ENCODE assay signal across 8 cellular contexts in the genomic region with DNA sequence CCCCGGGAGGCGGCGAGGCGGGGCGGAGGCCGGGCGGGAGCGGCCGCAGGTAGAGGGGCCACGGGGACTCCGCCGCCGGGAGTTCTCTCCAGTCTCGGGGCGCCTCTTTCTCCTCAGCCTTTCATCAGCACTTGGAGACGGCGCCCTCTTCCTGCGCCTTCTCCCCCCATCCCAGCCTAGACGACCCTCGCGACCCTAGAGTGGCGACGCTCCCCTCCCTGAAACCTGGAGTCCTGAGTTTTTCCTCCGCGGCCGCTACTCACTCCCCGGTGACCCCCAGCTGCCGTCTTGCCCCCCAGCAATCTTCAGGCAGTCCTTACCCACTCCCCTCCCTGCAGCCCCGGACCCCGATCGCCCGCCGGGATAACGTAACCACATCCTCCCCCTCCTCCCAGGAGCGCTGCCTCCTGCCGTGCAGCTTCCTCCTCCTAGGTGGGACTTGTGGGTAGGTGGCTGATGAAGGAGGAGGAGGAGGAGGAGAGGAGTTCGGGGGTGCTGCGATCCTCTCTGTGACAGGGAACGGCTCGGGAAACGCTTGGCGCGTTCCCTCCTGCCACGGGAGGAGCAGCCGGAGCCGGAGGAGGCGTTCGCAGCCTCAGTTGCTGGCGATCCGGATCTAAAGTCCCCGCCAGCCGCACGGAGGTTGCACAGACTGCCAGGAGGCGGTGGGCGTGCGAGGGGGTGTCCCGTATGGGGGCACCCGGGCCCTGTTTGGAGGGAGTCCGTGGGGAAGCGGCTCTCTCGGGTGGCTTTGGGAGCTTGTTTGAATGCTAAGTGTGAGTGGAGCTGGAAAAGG. TPM values are rescaled to one million over a fixed set of nuclear protein-coding genes. Genes with fewer than 3 reads are reported as not detected.
DNase-seq lines count a peak whose midpoint lies in the region; ATAC-seq and TF ChIP-seq lines count a peak whose summit lies in the region.

No MANE protein-coding gene starts in this region.

- WGBS in GM23248 (ENCODE audit: low coverage in 1 of 2, low lambda C conversion rate in 2 of 2, missing lambda C conversion rate in 2 of 2), 2 experiments, result 2 to 3% methylated on average over 15 to 60 of the region's 61 CpGs

- in situ Hi-C loops in GM23248 (cut with MboI), result no loop called here

- peaks cover 13% of the 10 kb centered on the region for H3K36me3 Mint-ChIP-seq in MCF 10A (ENCODE audit: insufficient read depth, unreplicated experiment)

- no peaks in the 10 kb centered on the region for H3K27me3 Mint-ChIP-seq in MCF 10A (ENCODE audit: insufficient read depth, unreplicated experiment)

- POLR2A ChIA-PET in MCF 10A (lab: Yijun Ruan, JAX), result interaction anchor here (0.6 to 3.9 kb wide), 20 partner anchors 9 to 868 kb away, joined by 3 to 47 read pairs (median 3); no protein-coding TSS in a partner anchor

- TF ChIP-seq CTCF in RWPE2 (IDR thresholded peaks at IDR 0.05; ENCODE audit: poor library complexity, severe bottlenecking) (no peak), MCF 10A (IDR thresholded peaks at IDR 0.05; ENCODE audit: unreplicated experiment) (no peak)

- H3K27ac ChIP-seq in GM23248 (peak overlapping the region; percentile 70), RWPE2 (ENCODE audit: poor library complexity, severe bottlenecking) (peak overlapping the region; percentile 83)

- peak overlapping the region; percentile 90 for H2AFZ ChIP-seq in GM23248

- DNase-seq in C1 segment of cervical spinal cord (lab: John Stamatoyannopoulos, UW) (peak in 11 of 14 donors; percentile 1 to 74 (median 46)), GM23248 (peak; percentile 66), RWPE2 (ENCODE audit: low spot score) (no peak), MCF 10A (ENCODE audit: unreplicated experiment) (peak; percentile 39), iPS-NIHi7 (ENCODE audit: extremely low spot score) (peak; percentile 54), skeletal muscle cell (ENCODE audit: low read depth) (no peak)

- H3K4me3 ChIP-seq in GM23248 (peak overlapping the region; percentile 95), RWPE2 (ENCODE audit: severe bottlenecking) (peak overlapping the region; percentile 66), skeletal muscle cell (ENCODE audit: low read depth, low read length) (peak overlapping the region; percentile 88)

- H3K9me3 Mint-ChIP-seq in MCF 10A (ENCODE audit: unreplicated experiment), result peaks cover 14% of the 10 kb centered on the region

- H3F3A ChIP-seq in GM23248 (ENCODE audit: insufficient read depth), result peaks cover 42% of the 10 kb centered on the region

- H3K4me1 Mint-ChIP-seq in MCF 10A (ENCODE audit: insufficient read depth, unreplicated experiment), result peaks cover 20% of the 10 kb centered on the region

- no TSS peak for BruUV-seq in MCF 10A (replicated peaks; lab: Mats Ljungman, UMichigan)

- H3K4me1 ChIP-seq in GM23248 (ENCODE audit: insufficient read depth) (peaks cover 11% of the 10 kb centered on the region; the same call in 1 of the 2 replicates), RWPE2 (ENCODE audit: insufficient read depth, poor library complexity, severe bottlenecking) (no peaks in the 10 kb centered on the region)

- H3K27ac Mint-ChIP-seq in MCF 10A (ENCODE audit: low read depth, unreplicated experiment), result peak overlapping the region; percentile 63

- CTCF ChIA-PET in MCF 10A (lab: Yijun Ruan, JAX), result interaction anchor here (0.6 to 3.1 kb wide), 16 partner anchors 9 to 615 kb away, joined by 3 to 16 read pairs (median 3); no protein-coding TSS in a partner anchor

- H3K9me2 ChIP-seq in GM23248 (ENCODE audit: insufficient read depth), result no peaks in the 10 kb centered on the region

- intact Hi-C loops in MCF 10A (cut with micrococcal nuclease), result loop anchor here (1.0 to 2.0 kb wide), 5 partner anchors 34 to 880 kb away; no protein-coding TSS in a partner anchor

- H3K79me2 ChIP-seq in GM23248 (ENCODE audit: insufficient read depth), result peaks cover 40% of the 10 kb centered on the region

- H3K9ac ChIP-seq in GM23248, result peak overlapping the region; percentile 77

- ATAC-seq in RWPE2 (ENCODE audit: low read depth) (peak; percentile 19), GM21360 (IDR thresholded peaks at IDR 0.05; ENCODE audit: unreplicated experiment) (no peak), HG02610 (IDR thresholded peaks at IDR 0.05; ENCODE audit: unreplicated experiment) (no peak)

- H3K36me3 ChIP-seq in GM23248 (ENCODE audit: low read depth), result no peaks in the 10 kb centered on the region; the same call in 1 of the 2 replicates
- H3K36me3 ChIP-seq in RWPE2 (ENCODE audit: low read depth), result no peaks in the 10 kb centered on the region; the same call in 1 of the 2 replicates

- no peaks in the 10 kb centered on the region for H4K20me1 ChIP-seq in GM23248 (ENCODE audit: insufficient read depth)

- peak overlapping the region; percentile 88 for H3K4me3 Mint-ChIP-seq in MCF 10A (ENCODE audit: unreplicated experiment)

- no peaks in the 10 kb centered on the region for H3K27me3 ChIP-seq in GM23248 (replicated peaks; ENCODE audit: insufficient read depth)
- H3K27me3 ChIP-seq in RWPE2 (ENCODE audit: insufficient read depth, poor library complexity, severe bottlenecking), result no peaks in the 10 kb centered on the region

- H3K9me3 ChIP-seq in GM23248 (ENCODE audit: low read depth) (no peaks in the 10 kb centered on the region), RWPE2 (ENCODE audit: severe bottlenecking) (no peaks in the 10 kb centered on the region)

- H3K4me2 ChIP-seq in GM23248 (ENCODE audit: unreplicated experiment), result peak overlapping the region; percentile 96

RNA-seq across cellular contexts. Expression of gene PLEKHA5, which starts 0.9 kb away (rescaled TPM):
- total RNA-seq in GM23248 (2014; rRNA removed; shearing (Covaris generic)), result 12.1 and 12.4 TPM in 2 replicates
- polyA plus RNA-seq in GM23248 (2016; fragmentation: Nextera tagmentation; extraction: Ambion mirVana), result 9.1 and 10.0 TPM in 2 replicates
- total RNA-seq in MCF 10A (2022), result 25.2 and 27.4 TPM in 2 replicates

Comparison
In these comparisons a context has a peak if more than half of its experiments do, and no peak if none do; other contexts are left out.
1. DNase-seq: peak in C1 segment of cervical spinal cord (11 of 14), GM23248 (single experiment), MCF 10A (single experiment) and iPS-NIHi7 (single experiment); none in RWPE2 (single experiment) and skeletal muscle cell (single experiment).
2. Peak in every context shown above with its lines, with median percentiles within 50 percentile points of each other: H3K4me3 ChIP-seq.